Comparison of ENCODE assay signal across 8 cellular contexts in the genomic region with DNA sequence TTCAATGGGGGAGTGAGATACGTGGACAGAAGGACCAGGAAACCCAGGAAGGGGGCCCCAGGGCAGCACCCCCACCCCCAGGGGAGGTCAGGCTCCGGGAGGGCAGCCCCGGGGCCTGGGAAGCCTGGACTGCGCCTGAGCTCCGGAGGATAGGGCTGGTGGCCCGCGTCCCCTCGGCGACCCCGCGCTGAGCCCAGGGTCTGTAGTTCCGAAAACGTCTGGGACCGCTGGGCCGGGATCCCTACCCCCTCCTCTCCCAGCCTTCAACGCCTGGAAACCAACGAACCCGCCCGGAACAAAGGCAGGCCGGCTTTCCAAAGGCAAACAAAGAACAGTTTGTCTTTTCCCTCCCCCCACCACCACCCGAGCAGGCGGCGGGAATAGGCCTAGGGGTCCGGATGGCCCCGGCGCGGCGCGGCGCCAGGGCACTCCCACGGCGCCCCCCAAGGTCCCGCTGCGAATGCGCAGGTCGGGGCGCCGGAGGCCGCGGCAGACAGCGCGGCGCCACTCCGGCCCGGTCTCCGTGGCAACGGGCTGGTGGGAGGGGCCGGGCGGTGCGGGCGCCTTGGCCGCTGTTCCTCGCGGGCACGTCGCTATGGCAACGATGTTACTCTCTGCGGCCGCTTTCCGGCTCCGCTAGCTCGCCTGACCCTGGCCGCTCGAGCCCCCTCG.
A peak's percentile ranks its signal among the peaks of the same experiment; 100 is the strongest.
DNase-seq lines count a peak whose midpoint lies in the region; ATAC-seq and TF ChIP-seq lines count a peak whose summit lies in the region.

No MANE protein-coding gene starts in this region.

- DNase-seq in EL (peak; percentile 92), NCI-H446 treated with DMSO at 0.1 percent for 48 hours (lab: John Stamatoyannopoulos, UW) (peak; percentile 90), choroid plexus epithelial cell (ENCODE audit: low read depth) (peak; percentile 90), kidney tubule cell (ENCODE audit: low spot score) (peak; percentile 91), OCI-M2 (lab: John Stamatoyannopoulos, UW; ENCODE audit: unreplicated experiment) (no peak)
- peak; percentile 77 for DNase-seq in activated CD4-positive, alpha-beta T cell treated with anti-CD3 and anti-CD28 coated beads for 48 hours
- peak; percentile 19 to 68 (median 32) for DNase-seq in stimulated activated CD4-positive, alpha-beta T cell treated with anti-CD3 and anti-CD28 coated beads, Interleukin-1b, Interleukin-23, amount 100 ng/mL, for 24 hours (ENCODE audit: low read depth in 4 of 4, low spot score in 1 of 4)

- peak overlapping the region; percentile 53 for H3K4me3 ChIP-seq in choroid plexus epithelial cell (ENCODE audit: low read depth, low read length)

- peak; percentile 72 for ATAC-seq in HG03159 (IDR thresholded peaks at IDR 0.05; ENCODE audit: unreplicated experiment)

- TF ChIP-seq CTCF in choroid plexus epithelial cell (conservative IDR thresholded peaks at IDR 0.05; ENCODE audit: low read depth, low read length), result no peak
